13 cellular contexts compared by ENCODE assay signal in the genomic region with DNA sequence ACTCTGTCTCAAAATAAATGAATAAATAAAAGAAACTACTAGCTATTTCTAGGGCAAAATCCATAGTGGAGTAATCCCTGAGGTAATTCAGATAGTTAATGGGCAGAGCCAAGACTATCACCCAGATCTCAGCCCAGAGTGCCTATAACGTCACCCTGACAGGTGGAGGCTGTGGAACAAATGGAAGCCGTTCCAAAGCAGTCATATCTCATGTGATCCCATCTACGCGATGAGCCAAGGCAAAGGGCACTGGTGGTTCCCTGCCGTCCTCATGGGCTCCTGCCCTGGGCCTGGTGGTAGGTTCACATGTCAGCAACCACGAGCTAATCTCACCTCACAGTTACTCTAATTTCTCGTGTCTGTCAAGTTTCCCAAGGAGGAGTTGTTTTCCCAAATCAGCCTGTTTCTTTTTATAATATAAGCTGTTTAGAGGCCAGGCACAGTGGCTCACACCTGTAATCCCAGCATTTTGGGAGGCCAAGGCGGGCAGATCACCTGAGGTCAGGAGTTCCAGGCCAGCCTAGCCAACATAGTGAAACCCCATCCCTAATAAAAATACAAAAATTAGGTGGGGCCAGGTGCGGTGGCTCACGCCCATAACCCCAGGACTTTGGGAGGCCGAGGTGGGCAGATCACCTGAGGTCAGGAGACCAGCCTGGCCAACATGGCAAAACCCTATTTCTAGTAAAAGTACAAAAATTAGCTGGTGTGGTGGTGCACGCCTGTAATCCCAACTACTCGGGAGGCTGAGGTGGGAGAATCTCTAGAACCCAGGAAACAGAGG.
"Had no signal": no experiment of that assay in that cellular context is flagged by ENCODE, and none has a peak within 500 bp of the region (broad histone marks: within the 10 kb centered on the region; RNA-seq: fewer than 3 reads in every experiment).

No MANE protein-coding gene starts in this region.

- H3K27me3 ChIP-seq: ascending aorta, esophagus squamous epithelium, neural progenitor cell, spleen, suprapubic skin had no signal

- H3K27me3 Mint-ChIP-seq: activated CD4-positive, alpha-beta T cell treated with anti-CD3 and anti-CD28 coated beads, Interleukin-2, amount 10 ng/mL, durations not matched to agents 7 days and 5 days; stimulated activated naive B cell treated with anti-CD40 and anti-IgM and Interleukin-4, amounts not matched to agents 10 μg/mL and 1 μg/mL and 100 μg/mL, for 72 hours; T-cell had no signal

- H3K4me3 ChIP-seq: ascending aorta, esophagus squamous epithelium, neural progenitor cell, spleen, suprapubic skin had no signal

- H2AFZ ChIP-seq: neural progenitor cell had no signal

- H3K9me3 ChIP-seq: ascending aorta, esophagus squamous epithelium, spleen, suprapubic skin had no signal

- H3K4me1 ChIP-seq: neural progenitor cell had no signal

- H3K27ac Mint-ChIP-seq: activated CD4-positive, alpha-beta T cell treated with anti-CD3 and anti-CD28 coated beads, Interleukin-2, amount 10 ng/mL, durations not matched to agents 7 days and 5 days; neural progenitor cell; T-cell had no signal

- H3K4me3 Mint-ChIP-seq: activated CD4-positive, alpha-beta T cell treated with anti-CD3 and anti-CD28 coated beads, Interleukin-2, amount 10 ng/mL, durations not matched to agents 7 days and 5 days; neural progenitor cell; T-cell had no signal

- DNase-seq: activated CD4-positive, alpha-beta T cell treated with anti-CD3 and anti-CD28 coated beads, Interleukin-2, amount 10 ng/mL, durations not matched to agents 7 days and 5 days; activated effector memory CD4-positive, alpha-beta T cell treated with Interleukin-2 at 50 U/mL for 16 hours; activated T-cell treated with anti-CD3 and anti-CD28 coated beads, Interleukin-2, amount 50 U/mL, for 1 hour; esophagus squamous epithelium; foreskin fibroblast; right cardiac atrium; spleen; stimulated activated CD4-positive, alpha-beta T cell treated with anti-CD3 and anti-CD28 coated beads, Interleukin-1b, Interleukin-23, amount 100 ng/mL, for 48 hours; stimulated activated naive B cell treated with anti-CD40 and anti-IgM and Interleukin-4, amounts not matched to agents 10 μg/mL and 1 μg/mL and 100 μg/mL, for 72 hours; T-cell had no signal

- ATAC-seq: T-cell had no signal

- H3K9ac ChIP-seq: neural progenitor cell had no signal

- H3K27ac ChIP-seq: esophagus squamous epithelium, neural progenitor cell, suprapubic skin had no signal

- H3K9me3 Mint-ChIP-seq: activated CD4-positive, alpha-beta T cell treated with anti-CD3 and anti-CD28 coated beads, Interleukin-2, amount 10 ng/mL, durations not matched to agents 7 days and 5 days; neural progenitor cell; stimulated activated naive B cell treated with anti-CD40 and anti-IgM and Interleukin-4, amounts not matched to agents 10 μg/mL and 1 μg/mL and 100 μg/mL, for 72 hours; T-cell had no signal

- H3K4me2 ChIP-seq: neural progenitor cell had no signal
